ENCODE assay signal across 1 cellular context in the genomic region with DNA sequence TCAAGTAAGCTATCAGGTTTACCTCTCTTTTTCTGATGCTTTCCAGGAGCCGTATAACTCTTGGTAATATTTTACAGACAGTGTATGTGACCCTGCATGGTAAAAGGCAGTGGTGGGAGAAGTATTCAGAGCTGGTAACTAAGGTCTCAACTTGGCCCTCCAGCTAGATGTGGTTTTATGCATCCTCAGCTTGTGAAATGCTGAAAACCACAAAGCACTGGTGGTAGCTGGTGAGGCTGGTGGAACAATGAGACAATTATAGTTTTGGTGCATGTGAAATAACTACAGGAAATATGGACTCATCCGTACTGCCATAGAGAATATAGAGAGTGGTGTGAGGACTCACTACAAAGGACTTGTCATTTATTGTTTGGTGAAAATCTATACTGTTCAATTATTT.
TF ChIP-seq lines count a peak whose summit lies in the region.

No MANE protein-coding gene starts in this region.

TF ChIP-seq in GM23338, 12 proteins besides CTCF, POLR2A, EP300 and RAD21 (continued from another document):
- TF ChIP-seq ZNF462 (CRISPR knock-in tag; IDR thresholded peaks at IDR 0.05) (no peak), NANOG (IDR thresholded peaks at IDR 0.05; ENCODE audit: borderline replicate concordance) (no peak), EZH2 (IDR thresholded peaks at IDR 0.05; ENCODE audit: low read depth, unreplicated experiment) (no peak), ZNF331 (CRISPR knock-in tag; IDR thresholded peaks at IDR 0.05; ENCODE audit: low read depth) (no peak), EZH2phosphoT487 (IDR thresholded peaks at IDR 0.05; ENCODE audit: unreplicated experiment) (no peak), REST (IDR thresholded peaks at IDR 0.05; ENCODE audit: unreplicated experiment) (no peak)
